Comparison of ENCODE assay signal across 26 cellular contexts in genomic region chr3:145902166-145902565, GRCh38.
DNase-seq lines count a peak whose midpoint lies in the region; ATAC-seq and TF ChIP-seq lines count a peak whose summit lies in the region.
"Had no signal": no experiment of that assay in that cellular context is flagged by ENCODE, and none has a peak within 500 bp of the region (broad histone marks: within the 10 kb centered on the region; RNA-seq: fewer than 3 reads in every experiment).

No MANE protein-coding gene starts in this region.

- no peak overlapping the region for H3K4ac ChIP-seq in IMR-90 (ENCODE audit: low read depth, low read length)

- no peak overlapping the region for H3K27ac Mint-ChIP-seq in activated CD4-positive, alpha-beta T cell treated with anti-CD3 and anti-CD28 coated beads, Interleukin-2, amount 10 ng/mL, durations not matched to agents 24 days and 14 days
- H3K27ac Mint-ChIP-seq: CD4-positive, alpha-beta T cell; HFFc6 had no signal

- H2BK120ac ChIP-seq in IMR-90 (ENCODE audit: low read depth, low read length), result no peak overlapping the region

- no TSS peak for BruUV-seq in IMR-90 (replicated peaks; lab: Mats Ljungman, UMichigan)

- H2BK20ac ChIP-seq in IMR-90 (ENCODE audit: low read depth, low read length), result no peak overlapping the region

- H3K27me3 ChIP-seq in IMR-90 (ENCODE audit: control insufficient read depth, insufficient read depth, low read length) (no peaks in the 10 kb centered on the region), brain microvascular endothelial cell (replicated peaks) (no peaks in the 10 kb centered on the region), uterus (no peaks in the 10 kb centered on the region)
- H3K27me3 ChIP-seq: BLaER1 had no signal

- H3K36me3 Mint-ChIP-seq in activated CD4-positive, alpha-beta T cell treated with anti-CD3 and anti-CD28 coated beads, Interleukin-2, amount 10 ng/mL, durations not matched to agents 24 days and 14 days (ENCODE audit: low read depth), result no peaks in the 10 kb centered on the region

- DNase-seq in AG10803 (ENCODE audit: low read depth) (peak; percentile 51), IMR-90 (no peak), brain microvascular endothelial cell (peak; percentile 27), myocyte (ENCODE audit: low read depth) (peak; percentile 29), uterus (no peak), SIG-M5 treated with dmso at 0.1 percent for 504 hours (lab: John Stamatoyannopoulos, UW; ENCODE audit: unreplicated experiment) (no peak)
- no peak for DNase-seq in activated CD4-positive, alpha-beta T cell treated with anti-CD3 and anti-CD28 coated beads, Interleukin-2, amount 10 ng/mL, durations not matched to agents 24 days and 14 days
- DNase-seq in stimulated activated CD8-positive, alpha-beta memory T cell treated with anti-CD3 and anti-CD28 coated beads, Interleukin-4, amount 100 ng/mL, for 48 hours, result no peak
- DNase-seq: CD4-positive, alpha-beta T cell; COR-L47; DMS79; H7; HFFc6; KG1; NCI-H1092 treated with DMSO at 0.1 percent for 48 hours; NCI-H146; NCI-H2029; NCI-H345; NCI-H524; NCI-H774; NK-92 treated with Interleukin-12 subunit alpha and Interleukin-12 subunit beta, amount 100 ng/mL, for 24 hours; SIG-M5 had no signal

- no peaks in the 10 kb centered on the region for H4K20me1 ChIP-seq in IMR-90 (ENCODE audit: insufficient read depth, low read length)
- H4K20me1 ChIP-seq: BLaER1 had no signal

- H3K4me3 Mint-ChIP-seq in activated CD4-positive, alpha-beta T cell treated with anti-CD3 and anti-CD28 coated beads, Interleukin-2, amount 10 ng/mL, durations not matched to agents 24 days and 14 days, result no peak overlapping the region
- H3K4me3 Mint-ChIP-seq: CD4-positive, alpha-beta T cell; HFFc6 had no signal

- H3K14ac ChIP-seq in IMR-90 (replicated peaks; ENCODE audit: low read depth, low read length), result no peak overlapping the region

- no peak overlapping the region for H4K8ac ChIP-seq in IMR-90 (ENCODE audit: low read depth in 2 of 2, low read length in 2 of 2)

- no peak overlapping the region for H2AK9ac ChIP-seq in IMR-90 (replicated peaks; ENCODE audit: low read depth, low read length, poor library complexity)

- H2AFZ ChIP-seq in IMR-90 (replicated peaks; ENCODE audit: low read length, poor library complexity), result no peak overlapping the region

- H3K9me1 ChIP-seq in IMR-90 (ENCODE audit: insufficient read depth, low read length), result no peaks in the 10 kb centered on the region

- no peak overlapping the region for H3K4me2 ChIP-seq in IMR-90 (ENCODE audit: low read depth, low read length)
- H3K4me2 ChIP-seq: BLaER1 had no signal

- no peak overlapping the region for H3K9ac ChIP-seq in IMR-90 (ENCODE audit: low read depth, low read length)
- H3K9ac ChIP-seq: BLaER1 had no signal

- WGBS in IMR-90 (ENCODE audit: extremely low coverage in 2 of 2, insufficient read length in 1 of 2), 2 experiments, result no CpG with 5 or more reads among the region's 1 CpG

- POLR2A ChIA-PET in IMR-90 (lab: Charles Lee; ENCODE audit: unreplicated experiment), result interaction anchor here (0.6 kb wide), 1 partner anchor 9 kb away, joined by 5 read pairs; no protein-coding TSS in a partner anchor

- no peak overlapping the region for H2AK5ac ChIP-seq in IMR-90 (ENCODE audit: low read depth, low read length)

- H3K18ac ChIP-seq in IMR-90 (ENCODE audit: low read depth, low read length), result no peak overlapping the region

- intact Hi-C loops in IMR-90 (cut with micrococcal nuclease) (no loop called here), uterus (cut with DNase I; ENCODE audit: low total_unique reads) (no loop called here)
- intact Hi-C loops in activated CD4-positive, alpha-beta T cell treated with anti-CD3 and anti-CD28 coated beads, Interleukin-2, amount 10 ng/mL, durations not matched to agents 24 days and 14 days (cut with micrococcal nuclease), result no loop called here

- H3K27ac ChIP-seq in IMR-90 (ENCODE audit: insufficient read depth, low read length) (no peak overlapping the region), brain microvascular endothelial cell (no peak overlapping the region), uterus (no peak overlapping the region)
- H3K27ac ChIP-seq: BLaER1, HL-60 had no signal

- H2BK5ac ChIP-seq in IMR-90 (ENCODE audit: low read depth, low read length, poor library complexity, severe bottlenecking), result no peak overlapping the region

- no peak overlapping the region for H4K91ac ChIP-seq in IMR-90 (ENCODE audit: insufficient read depth, low read depth, low read length)

- H4K5ac ChIP-seq in IMR-90 (ENCODE audit: low read depth, low read length), result no peak overlapping the region

- in situ Hi-C loops in IMR-90 (cut with MboI; ENCODE audit: low sequenced_read_pairs) (no loop called here), brain microvascular endothelial cell (cut with HindIII; ENCODE audit: low pct_ligation_motif_present, low sequenced_read_pairs) (no loop called here)

- H3K9me3 ChIP-seq in IMR-90 (ENCODE audit: control insufficient read depth, insufficient read depth, low read length) (no peaks in the 10 kb centered on the region), uterus (no peaks in the 10 kb centered on the region)
- H3K9me3 ChIP-seq: BLaER1 had no signal

- no peaks in the 10 kb centered on the region for H3K4me1 ChIP-seq in IMR-90 (ENCODE audit: control insufficient read depth, insufficient read depth, low read length)
- no peaks in the 10 kb centered on the region for H3K4me1 ChIP-seq in uterus

- H2BK15ac ChIP-seq in IMR-90 (ENCODE audit: low read depth, low read length), result no peak overlapping the region

- TF ChIP-seq RAD21 in IMR-90 (IDR thresholded peaks at IDR 0.05; ENCODE audit: low read length), result no peak

- no peaks in the 10 kb centered on the region for H3K27me3 Mint-ChIP-seq in activated CD4-positive, alpha-beta T cell treated with anti-CD3 and anti-CD28 coated beads, Interleukin-2, amount 10 ng/mL, durations not matched to agents 24 days and 14 days
- H3K27me3 Mint-ChIP-seq: CD4-positive, alpha-beta T cell had no signal

- CTCF ChIA-PET in IMR-90 (lab: Yijun Ruan, JAX), result no interaction called here

- no peaks in the 10 kb centered on the region for H3K9me3 Mint-ChIP-seq in activated CD4-positive, alpha-beta T cell treated with anti-CD3 and anti-CD28 coated beads, Interleukin-2, amount 10 ng/mL, durations not matched to agents 24 days and 14 days
- H3K9me3 Mint-ChIP-seq: HFFc6 had no signal

- no peak for TF ChIP-seq CTCF in AG10803 (conservative IDR thresholded peaks at IDR 0.05; ENCODE audit: low read length)
- TF ChIP-seq CTCF in IMR-90 (conservative IDR thresholded peaks at IDR 0.05; ENCODE audit: low read depth, low read length), result no peak
- TF ChIP-seq CTCF in brain microvascular endothelial cell (IDR thresholded peaks at IDR 0.05; ENCODE audit: low read depth, low read length, missing control alignments), result no peak
- no peak for TF ChIP-seq CTCF in uterus (IDR thresholded peaks at IDR 0.05)

- H3K36me3 ChIP-seq in IMR-90 (ENCODE audit: control insufficient read depth, insufficient read depth, low read length) (no peaks in the 10 kb centered on the region), brain microvascular endothelial cell (replicated peaks) (no peaks in the 10 kb centered on the region), uterus (no peaks in the 10 kb centered on the region)
- H3K36me3 ChIP-seq: BLaER1 had no signal

- TF ChIP-seq POLR2A in IMR-90 (IDR thresholded peaks at IDR 0.05; ENCODE audit: low read depth, low read length) (no peak), uterus (IDR thresholded peaks at IDR 0.05) (no peak)

- H3K56ac ChIP-seq in IMR-90 (ENCODE audit: extremely low read depth, insufficient read depth, low read length), result no peak overlapping the region

- dilution Hi-C loops in IMR-90 (cut with HindIII; ENCODE audit: low sequenced_read_pairs, unreplicated experiment), result no loop called here

- no peak overlapping the region for H3K23ac ChIP-seq in IMR-90 (ENCODE audit: low read depth, low read length)

- ATAC-seq in IMR-90 (ENCODE audit: low read depth), result peak; percentile 59
- ATAC-seq: Panc1, SK-N-SH treated with all-trans-retinoic acid at 6 μM for 48 hours had no signal

- H3K4me3 ChIP-seq in AG10803 (ENCODE audit: low read length) (no peak overlapping the region), IMR-90 (ENCODE audit: insufficient read depth, low read depth, low read length) (no peak overlapping the region), brain microvascular endothelial cell (ENCODE audit: low read depth, low read length) (no peak overlapping the region), uterus (no peak overlapping the region)
- H3K4me3 ChIP-seq: BLaER1 had no signal

- no peaks in the 10 kb centered on the region for H3K4me1 Mint-ChIP-seq in activated CD4-positive, alpha-beta T cell treated with anti-CD3 and anti-CD28 coated beads, Interleukin-2, amount 10 ng/mL, durations not matched to agents 24 days and 14 days

- H3K79me1 ChIP-seq in IMR-90 (ENCODE audit: low read depth in 1 of 2, low read length in 2 of 2), result no peaks in the 10 kb centered on the region

TF ChIP-seq in IMR-90, 13 proteins besides CTCF, POLR2A, EP300 and RAD21 (continues in another document):
- no peak for TF ChIP-seq MXI1 (IDR thresholded peaks at IDR 0.05; ENCODE audit: borderline replicate concordance, low read depth, low read length)
- TF ChIP-seq MAZ (IDR thresholded peaks at IDR 0.05; ENCODE audit: borderline replicate concordance, low read depth, low read length), result no peak
- TF ChIP-seq, protein P1, sequence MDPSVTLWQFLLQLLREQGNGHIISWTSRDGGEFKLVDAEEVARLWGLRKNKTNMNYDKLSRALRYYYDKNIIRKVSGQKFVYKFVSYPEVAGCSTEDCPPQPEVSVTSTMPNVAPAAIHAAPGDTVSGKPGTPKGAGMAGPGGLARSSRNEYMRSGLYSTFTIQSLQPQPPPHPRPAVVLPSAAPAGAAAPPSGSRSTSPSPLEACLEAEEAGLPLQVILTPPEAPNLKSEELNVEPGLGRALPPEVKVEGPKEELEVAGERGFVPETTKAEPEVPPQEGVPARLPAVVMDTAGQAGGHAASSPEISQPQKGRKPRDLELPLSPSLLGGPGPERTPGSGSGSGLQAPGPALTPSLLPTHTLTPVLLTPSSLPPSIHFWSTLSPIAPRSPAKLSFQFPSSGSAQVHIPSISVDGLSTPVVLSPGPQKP (IDR thresholded peaks at IDR 0.05; ENCODE audit: borderline replicate concordance, low read depth, low read length), result no peak
- TF ChIP-seq RCOR1 (IDR thresholded peaks at IDR 0.05; ENCODE audit: insufficient replicate concordance, low read length), result no peak
- TF ChIP-seq CEBPB (IDR thresholded peaks at IDR 0.05; ENCODE audit: low read depth, low read length), result no peak
- TF ChIP-seq BHLHE40 (IDR thresholded peaks at IDR 0.05; ENCODE audit: low read depth, low read length), result no peak
- TF ChIP-seq USF2 (IDR thresholded peaks at IDR 0.05; ENCODE audit: low read depth, low read length), result no peak
- no peak for TF ChIP-seq MAFK (IDR thresholded peaks at IDR 0.05; ENCODE audit: low read depth, low read length)

Comparison
In these comparisons a context has a peak if more than half of its experiments do, and no peak if none do; other contexts are left out.
1. DNase-seq: peak in AG10803 (single experiment), brain microvascular endothelial cell (single experiment) and myocyte (single experiment); none in IMR-90 (single experiment), uterus (0 of 2), SIG-M5 treated with dmso at 0.1 percent for 504 hours (single experiment), activated CD4-positive, alpha-beta T cell treated with anti-CD3 and anti-CD28 coated beads, Interleukin-2, amount 10 ng/mL, durations not matched to agents 24 days and 14 days (single experiment) and stimulated activated CD8-positive, alpha-beta memory T cell treated with anti-CD3 and anti-CD28 coated beads, Interleukin-4, amount 100 ng/mL, for 48 hours (single experiment).